22 cellular contexts compared by ENCODE assay signal in genomic region chr16:89168381-89169189, GRCh38. TPM values are rescaled to one million over a fixed set of nuclear protein-coding genes. Genes with fewer than 3 reads are reported as not detected.
DNase-seq lines count a peak whose midpoint lies in the region; ATAC-seq and TF ChIP-seq lines count a peak whose summit lies in the region.
"Had no signal": no experiment of that assay in that cellular context is flagged by ENCODE, and none has a peak within 500 bp of the region (broad histone marks: within the 10 kb centered on the region; RNA-seq: fewer than 3 reads in every experiment).

No MANE protein-coding gene starts in this region.

- H3K9me3 Mint-ChIP-seq in activated CD4-positive, alpha-beta memory T cell treated with anti-CD3 and anti-CD28 coated beads for 36 hours = no peaks in the 10 kb centered on the region
- H3K9me3 Mint-ChIP-seq: CD4-positive, alpha-beta memory T cell; neural crest cell had no signal

- POLR2A ChIA-PET in SK-N-SH (lab: Yijun Ruan, JAX) = no interaction called here
- POLR2A ChIA-PET in activated CD4-positive, alpha-beta memory T cell treated with anti-CD3 and anti-CD28 coated beads for 36 hours (lab: Charles Lee) = no interaction called here

- no peak overlapping the region for H2AFZ ChIP-seq in SK-N-SH (ENCODE audit: low read depth)

- no peaks in the 10 kb centered on the region for H3K79me2 ChIP-seq in SK-N-SH (ENCODE audit: insufficient read depth)

- no peak overlapping the region for H3K4me3 Mint-ChIP-seq in activated CD4-positive, alpha-beta memory T cell treated with anti-CD3 and anti-CD28 coated beads for 36 hours
- H3K4me3 Mint-ChIP-seq: CD4-positive, alpha-beta memory T cell; neural crest cell had no signal

- no peak for ATAC-seq in SK-N-SH treated with all-trans-retinoic acid at 6 μM for 48 hours
- ATAC-seq: esophagus mucosa, left lung had no signal

- no peaks in the 10 kb centered on the region for H3F3A ChIP-seq in SK-N-SH (replicated peaks; ENCODE audit: insufficient read depth)

- CTCF ChIA-PET in SK-N-SH (lab: Yijun Ruan, JAX) = interaction anchor here (0.7 to 6.5 kb wide), 11 partner anchors 10 to 436 kb away, joined by 3 to 82 read pairs (median 18); partner anchors contain the start of gene APRT
- CTCF ChIA-PET in activated CD4-positive, alpha-beta memory T cell treated with anti-CD3 and anti-CD28 coated beads for 36 hours (lab: Charles Lee) = interaction anchor here (0.7 to 2.1 kb wide), 7 partner anchors 13 to 353 kb away, joined by 3 to 13 read pairs (median 3); no protein-coding TSS in a partner anchor

- H3K4me1 ChIP-seq in SK-N-SH (ENCODE audit: control insufficient read depth in 1 of 2, insufficient read depth in 2 of 2, low read depth in 1 of 2, low read length in 1 of 2) (peaks cover 0 to 35% of the 10 kb centered on the region in 2 experiments; a peak in 1 of 4 replicates), testis (peaks cover 8% of the 10 kb centered on the region)

- peak; percentile 10; the same call in 1 of the 2 replicates for TF ChIP-seq CTCF in SK-N-SH (IDR thresholded peaks at IDR 0.05)
- TF ChIP-seq CTCF in epithelial cell of esophagus (IDR thresholded peaks at IDR 0.05; ENCODE audit: insufficient read depth, low read depth, low read length, missing control alignments) = peak; percentile 4
- TF ChIP-seq CTCF in testis (IDR thresholded peaks at IDR 0.05) = peak in 2 of 3 experiments; percentile 7 to 10

- H3K36me3 Mint-ChIP-seq in activated CD4-positive, alpha-beta memory T cell treated with anti-CD3 and anti-CD28 coated beads for 36 hours = no peaks in the 10 kb centered on the region
- H3K36me3 Mint-ChIP-seq: CD4-positive, alpha-beta memory T cell had no signal

- no peak for TF ChIP-seq POLR2A in testis (IDR thresholded peaks at IDR 0.05)

- H3K9me3 ChIP-seq in SK-N-SH = no peaks in the 10 kb centered on the region
- H3K9me3 ChIP-seq in testis = no peaks in the 10 kb centered on the region
- H3K9me3 ChIP-seq: left lung had no signal

- TF ChIP-seq RAD21 in SK-N-SH (IDR thresholded peaks at IDR 0.05; ENCODE audit: low read length) = no peak

- H3K9ac ChIP-seq in SK-N-SH = no peak overlapping the region

- WGBS in SK-N-SH (ENCODE audit: low lambda C conversion rate) = 75% methylated on average over 12 of the region's 23 CpGs
- 48 to 51% methylated on average over 10 to 23 of the region's 23 CpGs for WGBS in testis, 2 donors

- DNase-seq in SK-N-SH = no peak
- peak; percentile 52 for DNase-seq in NCI-H2227 (lab: John Stamatoyannopoulos, UW; ENCODE audit: unreplicated experiment)
- DNase-seq in epithelial cell of esophagus (ENCODE audit: low read depth) = no peak
- no peak for DNase-seq in testis
- no peak for DNase-seq in activated CD4-positive, alpha-beta memory T cell treated with anti-CD3 and anti-CD28 coated beads for 36 hours
- DNase-seq in DMS114 treated with DMSO at 0.1 percent for 48 hours (lab: John Stamatoyannopoulos, UW; ENCODE audit: unreplicated experiment) = no peak
- no peak for DNase-seq in cerebellar cortex (ENCODE audit: low spot score)
- DNase-seq: ACHN; activated CD4-positive, alpha-beta T cell treated with anti-CD3 and anti-CD28 coated beads for 1 hour; activated effector memory CD4-positive, alpha-beta T cell treated with Interleukin-2 at 50 U/mL for 16 hours; CD4-positive, alpha-beta memory T cell; DND-41; Kasumi-1; left lung; NCI-H1105; NCI-H2081 treated with DMSO at 0.1 percent for 48 hours; NCI-H526 treated with DMSO at 0.1 percent for 48 hours had no signal

- H3K27me3 ChIP-seq in SK-N-SH (ENCODE audit: insufficient read depth) (peaks cover 24% of the 10 kb centered on the region; the same call in 1 of the 2 replicates), testis (no peaks in the 10 kb centered on the region)

- TF ChIP-seq EP300 in SK-N-SH (IDR thresholded peaks at IDR 0.05; ENCODE audit: borderline replicate concordance in 1 of 2, low read depth in 1 of 2, low read length in 1 of 2) = no peak

- H3K36me3 ChIP-seq in SK-N-SH (replicated peaks in 1 of 2; ENCODE audit: control insufficient read depth in 1 of 2, insufficient read depth in 2 of 2, low read length in 1 of 2) (no peaks in the 10 kb centered on the region), testis (ENCODE audit: low read depth, missing control alignments) (no peaks in the 10 kb centered on the region)
- H3K36me3 ChIP-seq: left lung had no signal

- peaks cover 7% of the 10 kb centered on the region for H3K4me1 Mint-ChIP-seq in activated CD4-positive, alpha-beta memory T cell treated with anti-CD3 and anti-CD28 coated beads for 36 hours (ENCODE audit: low read depth)

- intact Hi-C loops in testis (cut with DNase I; ENCODE audit: low total_unique reads) = loop anchor here (10.0 kb wide), 1 partner anchor 434 kb away; no protein-coding TSS in a partner anchor
- intact Hi-C loops in activated CD4-positive, alpha-beta memory T cell treated with anti-CD3 and anti-CD28 coated beads for 36 hours (cut with micrococcal nuclease) = no loop called here

- H3K27me3 Mint-ChIP-seq in activated CD4-positive, alpha-beta memory T cell treated with anti-CD3 and anti-CD28 coated beads for 36 hours = peaks cover 4% of the 10 kb centered on the region

- 0 out of 2 replicates have a peak, but pooled peaks cover 7% of the 10 kb centered on the region for H4K20me1 ChIP-seq in SK-N-SH (ENCODE audit: insufficient read depth)

- no peak overlapping the region for H3K27ac ChIP-seq in SK-N-SH (ENCODE audit: low read depth in 2 of 2, low read length in 1 of 2)
- no peak overlapping the region for H3K27ac ChIP-seq in testis
- H3K27ac ChIP-seq: left lung had no signal

- H3K4me2 ChIP-seq in SK-N-SH = no peak overlapping the region

- H3K27ac Mint-ChIP-seq in activated CD4-positive, alpha-beta memory T cell treated with anti-CD3 and anti-CD28 coated beads for 36 hours = no peak overlapping the region

- H3K4me3 ChIP-seq in SK-N-SH (ENCODE audit: low read depth in 2 of 2, low read length in 1 of 2) (no peak overlapping the region), epithelial cell of esophagus (ENCODE audit: low read length) (no peak overlapping the region), testis (no peak overlapping the region)
- H3K4me3 ChIP-seq: left lung had no signal

- H3K9me2 ChIP-seq in SK-N-SH = no peaks in the 10 kb centered on the region

TF ChIP-seq in SK-N-SH, 30 proteins besides CTCF, POLR2A, EP300 and RAD21 (continues in another document):
- no peak for TF ChIP-seq MXI1 (IDR thresholded peaks at IDR 0.05; ENCODE audit: low read depth, low read length)
- no peak for TF ChIP-seq RXRA (IDR thresholded peaks at IDR 0.05; ENCODE audit: borderline replicate concordance, low read depth)
- no peak for TF ChIP-seq USF2 (IDR thresholded peaks at IDR 0.05; ENCODE audit: borderline replicate concordance, low read depth, low read length)
- TF ChIP-seq GABPA (IDR thresholded peaks at IDR 0.05; ENCODE audit: low read depth) = no peak
- no peak for TF ChIP-seq FOSL2 (IDR thresholded peaks at IDR 0.05; ENCODE audit: borderline replicate concordance, low read depth)
- TF ChIP-seq TEAD4 (IDR thresholded peaks at IDR 0.05; ENCODE audit: borderline replicate concordance, insufficient read depth) = no peak

TF ChIP-seq in SK-N-SH treated with all-trans-retinoic acid at 6 μM for 48 hours, 23 proteins besides CTCF, POLR2A, EP300 and RAD21 (continues in another document):
- TF ChIP-seq ESRRG (CRISPR knock-in tag; IDR thresholded peaks at IDR 0.05) (no peak), SNAI2 (CRISPR knock-in tag; IDR thresholded peaks at IDR 0.05) (no peak), CREB5 (CRISPR knock-in tag; IDR thresholded peaks at IDR 0.05; ENCODE audit: low read depth) (no peak), ZC3H10 (CRISPR knock-in tag; IDR thresholded peaks at IDR 0.05) (no peak), ARNTL (CRISPR knock-in tag; IDR thresholded peaks at IDR 0.05; ENCODE audit: borderline replicate concordance, low read depth) (no peak), ZNF8 (CRISPR knock-in tag; IDR thresholded peaks at IDR 0.05) (no peak), GLIS3 (CRISPR knock-in tag; IDR thresholded peaks at IDR 0.05) (no peak), PPARA (CRISPR knock-in tag; IDR thresholded peaks at IDR 0.05; ENCODE audit: borderline replicate concordance) (no peak), TCF4 (CRISPR knock-in tag; IDR thresholded peaks at IDR 0.05; ENCODE audit: borderline replicate concordance) (no peak), BACH2 (CRISPR knock-in tag; IDR thresholded peaks at IDR 0.05; ENCODE audit: borderline replicate concordance) (no peak)

RNA-seq across cellular contexts. Expression of gene CDH15, which starts 3.0 kb away (rescaled TPM):
- polyA plus RNA-seq in SK-N-SH (2012; rRNA removed) (0.03 and 0.08 TPM in 2 replicates), testis (ENCODE audit: insufficient read depth, low read depth, low replicate concordance) (1.4 TPM)
- 0.03 and 0.04 TPM in 2 replicates for polyA plus RNA-seq in SK-N-SH (2012; cell fraction: cytosol; rRNA removed)
- polyA plus RNA-seq in SK-N-SH (2012; cell fraction: nucleus; rRNA removed) = 0.07 and 0.23 TPM in 2 replicates
- total RNA-seq in testis = 1 to 10 TPM; 2.1 to 3.0 TPM
- not detected for total RNA-seq in activated CD4-positive, alpha-beta memory T cell treated with anti-CD3 and anti-CD28 coated beads for 36 hours
- total RNA-seq: CD4-positive, alpha-beta memory T cell; esophagus mucosa; mononuclear cell; neural crest cell; subcutaneous adipose tissue had no signal
- polyA plus RNA-seq: CD4-positive, alpha-beta memory T cell had no signal

RNA-seq across cellular contexts. Expression of gene SLC22A31, which starts 31.8 kb away (rescaled TPM):
- polyA plus RNA-seq in SK-N-SH (2012; rRNA removed) (0.07 and 0.16 TPM in 2 replicates), testis (ENCODE audit: insufficient read depth, low read depth, low replicate concordance) (6.2 TPM)
- polyA plus RNA-seq in SK-N-SH (2012; cell fraction: cytosol; rRNA removed) = 0.04 TPM in 1 of 2 replicates, not detected in the other
- 1.5 and 2.3 TPM in 2 replicates for polyA plus RNA-seq in SK-N-SH (2012; cell fraction: nucleus; rRNA removed)
- total RNA-seq in testis = 1 to 10 TPM; 3.9 to 8.2 TPM
- total RNA-seq in activated CD4-positive, alpha-beta memory T cell treated with anti-CD3 and anti-CD28 coated beads for 36 hours = under 1 TPM; 0.39 to 0.45 TPM
- total RNA-seq: esophagus mucosa, mononuclear cell, subcutaneous adipose tissue had no signal

RNA-seq across cellular contexts. Expression of gene ZNF778, which starts 48.9 kb away (rescaled TPM):
- polyA plus RNA-seq in SK-N-SH (2012; rRNA removed) (6.2 and 10.8 TPM in 2 replicates), testis (ENCODE audit: insufficient read depth, low read depth, low replicate concordance) (21.0 TPM)
- polyA plus RNA-seq in SK-N-SH (2012; cell fraction: cytosol; rRNA removed) = 3.4 and 4.1 TPM in 2 replicates
- polyA plus RNA-seq in SK-N-SH (2012; cell fraction: nucleus; rRNA removed) = 8.1 and 10.9 TPM in 2 replicates
- total RNA-seq in testis = 10 to 100 TPM; 29.8 to 32.9 TPM
- 1 to 10 TPM; 7.4 to 7.9 TPM for total RNA-seq in activated CD4-positive, alpha-beta memory T cell treated with anti-CD3 and anti-CD28 coated beads for 36 hours
